15 cellular contexts compared by ENCODE assay signal in genomic region chr10:46473758-46474157, GRCh38. TPM values are rescaled to one million over a fixed set of nuclear protein-coding genes. Genes with fewer than 3 reads are reported as not detected.
DNase-seq lines count a peak whose midpoint lies in the region; ATAC-seq, FAIRE-seq and TF ChIP-seq lines count a peak whose summit lies in the region.
"Not testable (repeated sequence)": the region's sequence is repeated elsewhere in the genome, so short reads cannot be mapped to it uniquely, and the experiment has no call there.
"Had no signal": no experiment of that assay in that cellular context is flagged by ENCODE, and none has a peak within 500 bp of the region (broad histone marks: within the 10 kb centered on the region; RNA-seq: fewer than 3 reads in every experiment).

No MANE protein-coding gene starts in this region.

- H3K9me3 ChIP-seq in A549, colonic mucosa, left lung, pancreas, transverse colon: not testable (repeated sequence)

- not testable (repeated sequence) for H3K4me1 ChIP-seq in A549, colonic mucosa, left lung, pancreas, transverse colon

- TF ChIP-seq RAD21 in A549 (conservative IDR thresholded peaks at IDR 0.05 in 1 of 2, IDR thresholded peaks at IDR 0.05 in 1 of 2) = not testable (repeated sequence)

- not testable (repeated sequence) for TF ChIP-seq EP300 in A549 (IDR thresholded peaks at IDR 0.05); transverse colon (IDR thresholded peaks at IDR 0.05; ENCODE audit: low read depth)

- H3K36me3 ChIP-seq in colonic mucosa, left lung, pancreas, transverse colon: not testable (repeated sequence)

- in situ Hi-C loops in transverse colon (cut with MboI; ENCODE audit: low pct_ligation_motif_present in 1 of 4, low pct_unique_long_range_greater_than_20kb in 1 of 4, low sequenced_read_pairs in 3 of 4) = not testable (repeated sequence)

- not testable (repeated sequence) for FAIRE-seq in A549 (lab: Jason Lieb, UNC); pancreas (lab: Jason Lieb, UNC)

- POLR2A ChIA-PET in A549 (lab: Yijun Ruan, JAX) = not testable (repeated sequence)

- not testable (repeated sequence) for DNase-seq in A549 (ENCODE audit: low read depth in 1 of 2, low spot score in 1 of 2)
- DNase-seq in colonic mucosa = peak; percentile 60
- peak in 1 of 2 donors; percentile 43 for DNase-seq in left lung
- peak; percentile 51 for DNase-seq in mesenteric fat pad (ENCODE audit: low spot score)
- peak in 4 of 6 donors; percentile 26 to 63 (median 43) for DNase-seq in pancreas
- peak; percentile 63 for DNase-seq in transverse colon

- H3K4me2 ChIP-seq in A549 = not testable (repeated sequence)

- intact Hi-C loops in colonic mucosa (cut with DNase I); left lung (cut with DNase I); pancreas (cut with DNase I); transverse colon (cut with DNase I; ENCODE audit: low total_unique reads): not testable (repeated sequence)

- CTCF ChIA-PET in A549 (lab: Yijun Ruan, JAX) = not testable (repeated sequence)

- peak overlapping the region; percentile 50 to 80; a peak in 3 of 6 replicates for H3K27ac ChIP-seq in A549
- H3K27ac ChIP-seq in colonic mucosa, left lung, pancreas, transverse colon: not testable (repeated sequence)

- TF ChIP-seq CTCF in A549 (IDR thresholded peaks at IDR 0.05); colonic mucosa (IDR thresholded peaks at IDR 0.05); left lung (IDR thresholded peaks at IDR 0.05); pancreas (IDR thresholded peaks at IDR 0.05); transverse colon (IDR thresholded peaks at IDR 0.05): not testable (repeated sequence)

- not testable (repeated sequence) for H3K4me3 ChIP-seq in A549, colonic mucosa, left lung, pancreas, transverse colon

- ATAC-seq in A549 = not testable (repeated sequence)
- ATAC-seq in left lung (peak; percentile 95), pancreas (peak; percentile 85 to 100 (median 96))

- not testable (repeated sequence) for TF ChIP-seq POLR2A in A549 (IDR thresholded peaks at IDR 0.05; ENCODE audit: low read length); transverse colon (IDR thresholded peaks at IDR 0.05)

- 100% methylated on average over 3 of the region's 3 CpGs for WGBS in A549 (ENCODE audit: missing lambda C conversion rate)
- WGBS in pancreas, 2 donors = 24 to 40% methylated on average over 2 to 3 of the region's 3 CpGs
- WGBS in transverse colon (ENCODE audit: low coverage in 1 of 2), 2 donors = 38% methylated on average over 3 of the region's 3 CpGs; no CpG with 5 or more reads in 1 of the 2 donors

- H3K27me3 ChIP-seq in colonic mucosa, left lung, pancreas, transverse colon: not testable (repeated sequence)

- not testable (repeated sequence) for H3K9ac ChIP-seq in colonic mucosa (ENCODE audit: low read depth in 2 of 2, low read length in 2 of 2)

RNA-seq across cellular contexts. Expression of gene NPY4R, which starts 8.0 kb away (rescaled TPM):
- polyA plus RNA-seq in A549 (2011; rRNA removed) (92.3 and 155 TPM in 2 replicates), A549 (2017; fragmentation: RNase III; extraction: RNeasy Plus Mini Kit Qiagen cat#74134 plus additional on column Dnase treatment) (71.6 to 79.6 TPM (median 76.1 TPM) in 3 replicates), pancreas (not detected)
- polyA plus RNA-seq in A549 (2012; cell fraction: cytosol; rRNA removed) = 184 and 202 TPM in 2 replicates
- 317 and 331 TPM in 2 replicates for polyA plus RNA-seq in A549 (2012; cell fraction: nucleus; rRNA removed)
- polyA minus RNA-seq in A549 (2011; rRNA and poly(A)+ RNA removed) = 433 and 504 TPM in 2 replicates
- total RNA-seq in colonic mucosa (1 to 10 TPM; 6.3 to 9.3 TPM), left lung (under 1 TPM; 0.32 to 0.58 TPM), mesenteric fat pad (not detected), pancreas (not detected), transverse colon (10 to 100 TPM in 1 of 4 donors, 1 to 10 TPM in 3; 1.1 to 23.9 (median 2.9) TPM)
- total RNA-seq: Calu3; CD4-positive, alpha-beta T cell; CD8-positive, alpha-beta memory T cell; Daoy; G401; GM23338; H4; H9 had no signal
- polyA plus RNA-seq: CD14-positive monocyte; CD8-positive, alpha-beta memory T cell; GM23338 had no signal
